In the genomic region with DNA sequence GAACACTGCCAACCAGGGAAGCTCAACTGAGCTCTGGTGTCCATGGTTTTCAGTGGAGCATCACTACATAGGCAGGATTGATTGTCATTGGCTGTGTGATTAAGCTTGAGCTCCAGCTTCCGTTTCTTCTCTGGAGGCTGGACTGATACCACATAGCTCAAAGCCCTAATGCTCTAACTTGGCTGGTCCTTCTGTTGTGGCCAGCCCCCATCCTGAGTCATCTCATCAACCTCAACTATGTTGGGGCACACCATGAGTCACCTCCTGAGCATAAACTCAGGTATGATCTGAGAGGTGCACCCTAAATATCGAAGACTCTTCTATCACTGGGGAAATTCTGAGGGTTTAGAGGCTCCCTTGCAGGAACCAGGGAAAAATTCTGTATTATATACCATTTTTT, we compare ENCODE assay signal across 9 cellular contexts.
DNase-seq lines count a peak whose midpoint lies in the region; FAIRE-seq and TF ChIP-seq lines count a peak whose summit lies in the region.
"Had no signal": no experiment of that assay in that cellular context is flagged by ENCODE, and none has a peak within 500 bp of the region (broad histone marks: within the 10 kb centered on the region; RNA-seq: fewer than 3 reads in every experiment).

No MANE protein-coding gene starts in this region.

- H3K9me3 Mint-ChIP-seq in endothelial cell (ENCODE audit: unreplicated experiment): no peaks in the 10 kb centered on the region

- no peak for TF ChIP-seq POLR2A in GM12891 (IDR thresholded peaks at IDR 0.05; ENCODE audit: low read depth, low read length)

- no peak overlapping the region for H3K4me3 Mint-ChIP-seq in endothelial cell (ENCODE audit: unreplicated experiment)

- no peak overlapping the region for H3K4me3 ChIP-seq in fibroblast of the aortic adventitia (ENCODE audit: low read depth, low read length)

- TF ChIP-seq CTCF in fibroblast of the aortic adventitia (IDR thresholded peaks at IDR 0.05; ENCODE audit: insufficient read depth, low read length) (no peak), endothelial cell (IDR thresholded peaks at IDR 0.05; ENCODE audit: unreplicated experiment) (no peak)

- peak; percentile 66 for FAIRE-seq in GM12891 (lab: Jason Lieb, UNC)

- DNase-seq in GM12891 (ENCODE audit: insufficient read length, low spot score) (no peak), H4 (ENCODE audit: low spot score) (peak; percentile 70), NCI-H226 (peak; percentile 89), fibroblast of the aortic adventitia (ENCODE audit: low read depth) (peak; percentile 41), endothelial cell (ENCODE audit: low spot score) (no peak), NCI-H748 treated with DMSO at 0.1 percent for 48 hours (lab: John Stamatoyannopoulos, UW) (no peak), hippocampal formation (lab: John Stamatoyannopoulos, UW) (no peak), iPS-NIHi7 (ENCODE audit: extremely low spot score) (no peak)
- DNase-seq: stimulated activated CD4-positive, alpha-beta T cell treated with anti-CD3 and anti-CD28 coated beads, Interleukin-4, amount 100 ng/mL, for 24 hours had no signal

- no peaks in the 10 kb centered on the region for H3K27me3 Mint-ChIP-seq in endothelial cell (ENCODE audit: unreplicated experiment)

- no peak overlapping the region for H3K27ac Mint-ChIP-seq in endothelial cell (ENCODE audit: unreplicated experiment)

- peaks cover 2% of the 10 kb centered on the region for H3K4me1 Mint-ChIP-seq in endothelial cell (ENCODE audit: unreplicated experiment)

- H3K36me3 Mint-ChIP-seq in endothelial cell (ENCODE audit: low read depth, unreplicated experiment): no peaks in the 10 kb centered on the region

TF ChIP-seq in GM12891, 5 proteins besides CTCF, POLR2A, EP300 and RAD21:
- no peak for TF ChIP-seq PAX5 (IDR thresholded peaks at IDR 0.05; ENCODE audit: insufficient read depth, low read length, severe bottlenecking)
- TF ChIP-seq POU2F2 (IDR thresholded peaks at IDR 0.05; ENCODE audit: low read depth, low read length): no peak
- TF ChIP-seq POLR2AphosphoS5 (IDR thresholded peaks at IDR 0.05; ENCODE audit: low read depth, low read length): no peak
- TF ChIP-seq SPI1 (IDR thresholded peaks at IDR 0.05; ENCODE audit: low read depth, low read length): no peak
- no peak for TF ChIP-seq TAF1 (IDR thresholded peaks at IDR 0.05; ENCODE audit: low read depth, low read length)

Comparison
In these comparisons a context has a peak if more than half of its experiments do, and no peak if none do; other contexts are left out.
1. DNase-seq: peak in H4 (single experiment), NCI-H226 (single experiment) and fibroblast of the aortic adventitia (single experiment); none in GM12891 (single experiment), endothelial cell (single experiment), NCI-H748 treated with DMSO at 0.1 percent for 48 hours (single experiment), hippocampal formation (0 of 2) and iPS-NIHi7 (single experiment).